25 cellular contexts compared by ENCODE assay signal in genomic region chr11:2924381-2924780, GRCh38. TPM values are rescaled to one million over a fixed set of nuclear protein-coding genes. Genes with fewer than 3 reads are reported as not detected.
A peak's percentile ranks its signal among the peaks of the same experiment; 100 is the strongest.
DNase-seq lines count a peak whose midpoint lies in the region; ATAC-seq and TF ChIP-seq lines count a peak whose summit lies in the region.
"Had no signal": no experiment of that assay in that cellular context is flagged by ENCODE, and none has a peak within 500 bp of the region (broad histone marks: within the 10 kb centered on the region; RNA-seq: fewer than 3 reads in every experiment).

No MANE protein-coding gene starts in this region.

- H3K9me3 ChIP-seq in thyroid gland, result no peaks in the 10 kb centered on the region
- H3K9me3 ChIP-seq: sigmoid colon had no signal

- H3K4me1 ChIP-seq in thyroid gland, result peaks cover 25 to 51% of the 10 kb centered on the region in 2 donors
- H3K4me1 ChIP-seq: parathyroid adenoma had no signal

- 28 to 43% methylated on average over 2 to 5 of the region's 10 CpGs for WGBS in thyroid gland, 2 donors

- TF ChIP-seq CTCF in RWPE1 (conservative IDR thresholded peaks at IDR 0.05; ENCODE audit: low read depth) (no peak), thyroid gland (IDR thresholded peaks at IDR 0.05) (no peak)

- peak in 1 of 2 donors; percentile 19 for TF ChIP-seq POLR2A in thyroid gland (IDR thresholded peaks at IDR 0.05)

- CTCF ChIA-PET in RWPE1 (lab: Yijun Ruan, JAX), result interaction anchor here (0.6 to 1.1 kb wide), 4 partner anchors 12 to 618 kb away, joined by 3 to 4 read pairs (median 3); no protein-coding TSS in a partner anchor

- POLR2A ChIA-PET in RWPE1 (lab: Yijun Ruan, JAX; ENCODE audit: low non-redundant PET), result interaction anchor here (0.6 to 1.7 kb wide), 2 partner anchors 22 to 24 kb away, joined by 4 to 6 read pairs; a partner anchor contains a TSS

- no peak for DNase-seq in Right ventricle myocardium superior
- no peak for DNase-seq in cardiac septum (ENCODE audit: low spot score)
- peak; percentile 21 for DNase-seq in RWPE1 (ENCODE audit: low spot score)
- DNase-seq in left ventricle myocardium superior, result no peak
- peak; percentile 98 for DNase-seq in thyroid gland
- DNase-seq in activated naive CD4-positive, alpha-beta T cell treated with anti-CD3 and anti-CD28 coated beads, Interleukin-2, amount 50 U/mL, for 16 hours, result no peak
- no peak for DNase-seq in stimulated activated CD4-positive, alpha-beta T cell treated with anti-CD3 and anti-CD28 coated beads, Interleukin-2, amount 100 ng/mL, for 24 hours
- DNase-seq in central memory CD4-positive, alpha-beta T cell, result no peak
- DNase-seq: activated naive CD8-positive, alpha-beta T cell treated with anti-CD3 and anti-CD28 coated beads for 36 hours; effector CD8-positive, alpha-beta T cell; GDM1; H9; KG1; kidney glomerular epithelial cell; mesenchymal stem cell; MV-4-11; naive thymus-derived CD4-positive, alpha-beta T cell; NCI-H187 treated with DMSO at 0.1 percent for 48 hours; NCI-H69; SIG-M5; sigmoid colon had no signal

- ATAC-seq in Right ventricle myocardium superior (ENCODE audit: poor library complexity) (peak; percentile 22), left ventricle myocardium superior (peak; percentile 8)
- ATAC-seq: activated T-helper 17 cell treated with anti-CD3 and anti-CD28 coated beads, Interleukin-2, amount 50 U/mL, for 72 hours; naive thymus-derived CD4-positive, alpha-beta T cell had no signal

- H3K27ac ChIP-seq in RWPE1 (peak overlapping the region; percentile 64), thyroid gland (peak overlapping the region; percentile 73 to 94 (median 80))
- H3K27ac ChIP-seq: C4-2B, parathyroid adenoma, sigmoid colon had no signal

- intact Hi-C loops in Right ventricle myocardium superior (cut with DNase I) (no loop called here), cardiac septum (cut with DNase I) (no loop called here), left ventricle myocardium superior (cut with micrococcal nuclease) (no loop called here), thyroid gland (cut with DNase I) (no loop called here)

- H3K27me3 ChIP-seq in thyroid gland, result no peaks in the 10 kb centered on the region

- H3K36me3 ChIP-seq in thyroid gland, result no peaks in the 10 kb centered on the region
- H3K36me3 ChIP-seq: sigmoid colon had no signal

- no peak overlapping the region for H3K4me3 ChIP-seq in thyroid gland (replicated peaks in 1 of 3)
- H3K4me3 ChIP-seq: sigmoid colon had no signal

RNA-seq across cellular contexts. Expression of gene PHLDA2, which starts 4.8 kb away (rescaled TPM):
- total RNA-seq in Right ventricle myocardium superior, result 1.1 TPM
- 2.1 TPM for total RNA-seq in cardiac septum
- total RNA-seq in left ventricle myocardium superior, result 0.99 TPM
- total RNA-seq in thyroid gland, result 1 to 10 TPM in 2 of 4 donors, under 1 TPM in 1, not detected in 1; 0.93 to 3.7 (median 2.3) TPM
- total RNA-seq: cerebellum had no signal

RNA-seq across cellular contexts. Expression of gene CDKN1C, which starts 38.8 kb away (rescaled TPM):
- 37.7 TPM for total RNA-seq in Right ventricle myocardium superior
- total RNA-seq in cardiac septum, result 11.5 TPM
- 42.0 TPM for total RNA-seq in left ventricle myocardium superior
- 10 to 100 TPM; 12.6 to 29.7 (median 16.8) TPM for total RNA-seq in thyroid gland

Comparison
In these comparisons a context has a peak if more than half of its experiments do, and no peak if none do; other contexts are left out.
1. DNase-seq: peak in RWPE1 (single experiment) and thyroid gland (2 of 2); none in Right ventricle myocardium superior (single experiment), cardiac septum (single experiment), left ventricle myocardium superior (single experiment), activated naive CD4-positive, alpha-beta T cell treated with anti-CD3 and anti-CD28 coated beads, Interleukin-2, amount 50 U/mL, for 16 hours (single experiment), stimulated activated CD4-positive, alpha-beta T cell treated with anti-CD3 and anti-CD28 coated beads, Interleukin-2, amount 100 ng/mL, for 24 hours (0 of 2) and central memory CD4-positive, alpha-beta T cell (single experiment).